Comparison of ENCODE assay signal across 8 cellular contexts in genomic region chr12:106956048-106956935, GRCh38. TPM values are rescaled to one million over a fixed set of nuclear protein-coding genes. Genes with fewer than 3 reads are reported as not detected.
DNase-seq lines count a peak whose midpoint lies in the region; ATAC-seq, FAIRE-seq and TF ChIP-seq lines count a peak whose summit lies in the region.

No MANE protein-coding gene starts in this region.

- no peaks in the 10 kb centered on the region; a peak in 1 of 5 replicates for H3K27me3 ChIP-seq in HepG2 (ENCODE audit: control insufficient read depth in 1 of 2, insufficient read depth in 2 of 2, low read length in 2 of 2)

- intact Hi-C loops in activated CD4-positive, alpha-beta T cell treated with anti-CD3 and anti-CD28 coated beads, Interleukin-2, amount 10 ng/mL, durations not matched to agents 24 days and 14 days (cut with micrococcal nuclease), result loop anchor here (1.0 to 5.0 kb wide), 2 partner anchors 31 to 654 kb away; partner anchors contain the start of genes MTERF2 and TCP11L2
- intact Hi-C loops in dendritic cell treated with granulocyte-macrophage colony-stimulating factor and Interleukin-4, amounts not matched to agents 40 ng/mL and 50 ng/mL, for 4 days (cut with micrococcal nuclease), result loop anchor here (10.0 kb wide), 1 partner anchor 139 kb away; the partner anchor contains the start of gene CRY1
- intact Hi-C loops in HepG2 (cut with micrococcal nuclease; ENCODE audit: unreplicated experiment), result loop anchor here (1.0 to 2.0 kb wide), 2 partner anchors 20 to 137 kb away; partner anchors contain the start of gene CRY1

- TF ChIP-seq CTCF in 22Rv1 (IDR thresholded peaks at IDR 0.05) (no peak; the same call in none of the 2 replicates), HepG2 (CRISPR knock-in tag; IDR thresholded peaks at IDR 0.05) (peak; percentile 34; the same call in 1 of the 2 replicates)

- CTCF ChIA-PET in HepG2 (lab: Yijun Ruan, JAX; ENCODE audit: low intra/inter-chr PET ratio, low total read pairs), result interaction anchor here (0.6 kb wide), 1 partner anchor 36 kb away, joined by 3 read pairs; no protein-coding TSS in a partner anchor

- TF ChIP-seq EP300 in HepG2 (IDR thresholded peaks at IDR 0.05; ENCODE audit: low read depth in 2 of 2, low read length in 2 of 2), result no peak
- TF ChIP-seq EP300 in HepG2 (CRISPR knock-in tag; IDR thresholded peaks at IDR 0.05; ENCODE audit: borderline replicate concordance), result no peak

- peaks cover 6% of the 10 kb centered on the region for H3K36me3 Mint-ChIP-seq in activated CD4-positive, alpha-beta T cell treated with anti-CD3 and anti-CD28 coated beads, Interleukin-2, amount 10 ng/mL, durations not matched to agents 24 days and 14 days (ENCODE audit: low read depth)
- peaks cover 16% of the 10 kb centered on the region for H3K36me3 Mint-ChIP-seq in dendritic cell treated with granulocyte-macrophage colony-stimulating factor and Interleukin-4, amounts not matched to agents 40 ng/mL and 50 ng/mL, for 4 days (ENCODE audit: low read depth)

- peak overlapping the region; percentile 97 for H3K27ac Mint-ChIP-seq in activated CD4-positive, alpha-beta T cell treated with anti-CD3 and anti-CD28 coated beads, Interleukin-2, amount 10 ng/mL, durations not matched to agents 24 days and 14 days
- peak overlapping the region; percentile 76 for H3K27ac Mint-ChIP-seq in dendritic cell treated with granulocyte-macrophage colony-stimulating factor and Interleukin-4, amounts not matched to agents 40 ng/mL and 50 ng/mL, for 4 days

- peak; percentile 81 to 85 for TF ChIP-seq POLR2A in HepG2 (IDR thresholded peaks at IDR 0.05; ENCODE audit: insufficient read depth in 1 of 2, low read depth in 2 of 2, low read length in 2 of 2)

- in situ Hi-C loops in HepG2 (cut with HindIII; ENCODE audit: extremely low pct_ligation_motif_present, low pct_unique_long_range_greater_than_20kb), result no loop called here

- peak overlapping the region; percentile 100 for H3K9ac ChIP-seq in HepG2 (ENCODE audit: insufficient read depth, low read depth, low read length)

- no peak for TF ChIP-seq RAD21 in HepG2 (CRISPR knock-in tag; IDR thresholded peaks at IDR 0.05)

- POLR2A ChIA-PET in HepG2 (lab: Yijun Ruan, JAX), result interaction anchor here (0.7 to 2.3 kb wide), 13 partner anchors 8 to 598 kb away, joined by 3 to 33 read pairs (median 7); partner anchors contain the start of genes CRY1, MTERF2 and POLR3B

- H4K20me1 ChIP-seq in HepG2 (ENCODE audit: insufficient read depth, low read length), result peaks cover 43% of the 10 kb centered on the region

- no peaks in the 10 kb centered on the region for H3K9me3 ChIP-seq in HepG2 (ENCODE audit: low read length)

- WGBS in HepG2 (ENCODE audit: low lambda C conversion rate), result 0% methylated on average over 11 of the region's 47 CpGs

- peak overlapping the region; percentile 88 for H3K4me2 ChIP-seq in HepG2 (ENCODE audit: low read depth, low read length)

- BruUV-seq in HepG2 (replicated peaks; lab: Mats Ljungman, UMichigan), result no TSS peak

- peaks cover 54% of the 10 kb centered on the region for H3K4me1 ChIP-seq in HepG2 (ENCODE audit: insufficient read depth, low read length)

- peak overlapping the region; percentile 56 for H3K27ac ChIP-seq in 22Rv1
- peak overlapping the region; percentile 97 for H3K27ac ChIP-seq in HepG2 (ENCODE audit: extremely low read length, insufficient read depth, low read length)

- no peak overlapping the region for H2AFZ ChIP-seq in HepG2 (ENCODE audit: low read length)

- peaks cover 11% of the 10 kb centered on the region for H3K27me3 Mint-ChIP-seq in activated CD4-positive, alpha-beta T cell treated with anti-CD3 and anti-CD28 coated beads, Interleukin-2, amount 10 ng/mL, durations not matched to agents 24 days and 14 days
- peaks cover 50% of the 10 kb centered on the region for H3K27me3 Mint-ChIP-seq in dendritic cell treated with granulocyte-macrophage colony-stimulating factor and Interleukin-4, amounts not matched to agents 40 ng/mL and 50 ng/mL, for 4 days

- peak; percentile 72 for DNase-seq in NCI-H345 (lab: John Stamatoyannopoulos, UW)
- DNase-seq in activated CD4-positive, alpha-beta T cell treated with anti-CD3 and anti-CD28 coated beads, Interleukin-2, amount 10 ng/mL, durations not matched to agents 24 days and 14 days, result peak; percentile 88
- DNase-seq in HepG2 (ENCODE audit: low spot score), result peak; percentile 87
- DNase-seq in stimulated activated CD4-positive, alpha-beta T cell treated with anti-CD3 and anti-CD28 coated beads, Interleukin-2, amount 100 ng/mL, for 24 hours, result peak; percentile 63 to 66

- peaks cover 29% of the 10 kb centered on the region for H3K4me1 Mint-ChIP-seq in activated CD4-positive, alpha-beta T cell treated with anti-CD3 and anti-CD28 coated beads, Interleukin-2, amount 10 ng/mL, durations not matched to agents 24 days and 14 days
- H3K4me1 Mint-ChIP-seq in dendritic cell treated with granulocyte-macrophage colony-stimulating factor and Interleukin-4, amounts not matched to agents 40 ng/mL and 50 ng/mL, for 4 days (ENCODE audit: low read depth), result peaks cover 5% of the 10 kb centered on the region

- H3K4me3 ChIP-seq in HepG2 (replicated peaks in 1 of 3; ENCODE audit: insufficient read depth in 1 of 3, low read depth in 2 of 3, low read length in 3 of 3), result peak overlapping the region; percentile 89 to 98 (median 96)

- H3K9me3 Mint-ChIP-seq in activated CD4-positive, alpha-beta T cell treated with anti-CD3 and anti-CD28 coated beads, Interleukin-2, amount 10 ng/mL, durations not matched to agents 24 days and 14 days, result peaks cover 4% of the 10 kb centered on the region
- no peaks in the 10 kb centered on the region for H3K9me3 Mint-ChIP-seq in dendritic cell treated with granulocyte-macrophage colony-stimulating factor and Interleukin-4, amounts not matched to agents 40 ng/mL and 50 ng/mL, for 4 days

- FAIRE-seq in HepG2 (lab: Jason Lieb, UNC), result peak; percentile 21

- ATAC-seq in GM18502 (IDR thresholded peaks at IDR 0.05; ENCODE audit: poor library complexity, unreplicated experiment), result peak; percentile 34
- ATAC-seq in HG03039 (IDR thresholded peaks at IDR 0.05; ENCODE audit: unreplicated experiment), result peak; percentile 33
- peak; percentile 70 for ATAC-seq in HepG2

- H3K79me2 ChIP-seq in HepG2 (ENCODE audit: insufficient read depth, low read length), result peaks cover 55% of the 10 kb centered on the region

- H3K4me3 Mint-ChIP-seq in activated CD4-positive, alpha-beta T cell treated with anti-CD3 and anti-CD28 coated beads, Interleukin-2, amount 10 ng/mL, durations not matched to agents 24 days and 14 days, result peak overlapping the region; percentile 97
- H3K4me3 Mint-ChIP-seq in dendritic cell treated with granulocyte-macrophage colony-stimulating factor and Interleukin-4, amounts not matched to agents 40 ng/mL and 50 ng/mL, for 4 days, result peak overlapping the region; percentile 94

- H3K36me3 ChIP-seq in HepG2 (replicated peaks in 1 of 2; ENCODE audit: control insufficient read depth in 1 of 2, insufficient read depth in 2 of 2, low read length in 2 of 2), result peaks cover 0 to 2% of the 10 kb centered on the region in 2 experiments; a peak in 1 of 5 replicates

RNA-seq across cellular contexts. Expression of gene TMEM263, which starts 0.6 kb away (rescaled TPM):
- 24.8 and 26.6 TPM in 2 replicates for total RNA-seq in activated CD4-positive, alpha-beta T cell treated with anti-CD3 and anti-CD28 coated beads, Interleukin-2, amount 10 ng/mL, durations not matched to agents 24 days and 14 days
- 58.6 and 73.7 TPM in 2 replicates for total RNA-seq in HepG2 (2016; rRNA removed; fragmentation: Illumina TruSeq; extraction: Trizol)
- 9.5 and 9.6 TPM in 2 replicates for total RNA-seq in HepG2 (2016; cell fraction: cytosol; rRNA removed; fragmentation: Illumina TruSeq; extraction: Trizol; ENCODE audit: low read depth)
- 64.2 and 75.9 TPM in 2 replicates for total RNA-seq in HepG2 (2016; cell fraction: insoluble cytoplasmic fraction; rRNA removed; fragmentation: Illumina TruSeq; extraction: Trizol)
- total RNA-seq in HepG2 (2016; cell fraction: membrane; rRNA removed; fragmentation: Illumina TruSeq; extraction: Trizol), result 34.4 and 35.4 TPM in 2 replicates
- 45.8 and 48.3 TPM in 2 replicates for total RNA-seq in HepG2 (2016; cell fraction: nucleus; rRNA removed; fragmentation: Illumina TruSeq; extraction: Trizol)
- 19.1 and 25.9 TPM in 2 replicates for polyA plus RNA-seq in HepG2 (2011; rRNA removed)
- polyA plus RNA-seq in HepG2 (2011; cell fraction: cytosol; rRNA removed), result 13.1 and 17.8 TPM in 2 replicates
- polyA plus RNA-seq in HepG2 (2011; cell fraction: nucleus; rRNA removed), result 18.4 and 19.9 TPM in 2 replicates
- 35.8 and 39.5 TPM in 2 replicates for polyA plus RNA-seq in HepG2 (2012)
- 4.8 and 5.7 TPM in 2 replicates for polyA plus RNA-seq in HepG2 (2016; cell fraction: cytosol; fragmentation: Illumina TruSeq; extraction: Trizol; ENCODE audit: low read depth)
- 71.3 and 74.5 TPM in 2 replicates for polyA plus RNA-seq in HepG2 (2016; cell fraction: insoluble cytoplasmic fraction; fragmentation: Illumina TruSeq; extraction: Trizol; ENCODE audit: low read depth)
- polyA plus RNA-seq in HepG2 (2016; cell fraction: membrane; fragmentation: Illumina TruSeq; extraction: Trizol; ENCODE audit: low read depth), result 18.7 and 19.8 TPM in 2 replicates
- polyA plus RNA-seq in HepG2 (2016; cell fraction: nucleus; fragmentation: Illumina TruSeq; extraction: Trizol; ENCODE audit: insufficient read depth, low read depth), result 48.5 and 51.5 TPM in 2 replicates
- polyA minus RNA-seq in HepG2 (2011; rRNA and poly(A)+ RNA removed; ENCODE audit: low replicate concordance), result 20.6 and 24.3 TPM in 2 replicates
- polyA minus RNA-seq in HepG2 (2011; cell fraction: cytosol; rRNA and poly(A)+ RNA removed), result 28.8 and 36.3 TPM in 2 replicates
- 75.8 and 103 TPM in 2 replicates for polyA minus RNA-seq in HepG2 (2011; cell fraction: nucleus; rRNA and poly(A)+ RNA removed)

RNA-seq across cellular contexts. Expression of gene MTERF2, which starts 30.7 kb away (rescaled TPM):
- total RNA-seq in activated CD4-positive, alpha-beta T cell treated with anti-CD3 and anti-CD28 coated beads, Interleukin-2, amount 10 ng/mL, durations not matched to agents 24 days and 14 days, result 3.1 and 4.3 TPM in 2 replicates
- 11.6 and 13.6 TPM in 2 replicates for total RNA-seq in HepG2 (2016; rRNA removed; fragmentation: Illumina TruSeq; extraction: Trizol)
- 3.6 and 3.8 TPM in 2 replicates for total RNA-seq in HepG2 (2016; cell fraction: cytosol; rRNA removed; fragmentation: Illumina TruSeq; extraction: Trizol; ENCODE audit: low read depth)
- 14.0 and 14.6 TPM in 2 replicates for total RNA-seq in HepG2 (2016; cell fraction: insoluble cytoplasmic fraction; rRNA removed; fragmentation: Illumina TruSeq; extraction: Trizol)
- total RNA-seq in HepG2 (2016; cell fraction: membrane; rRNA removed; fragmentation: Illumina TruSeq; extraction: Trizol), result 7.1 and 8.0 TPM in 2 replicates
- 13.6 and 17.6 TPM in 2 replicates for total RNA-seq in HepG2 (2016; cell fraction: nucleus; rRNA removed; fragmentation: Illumina TruSeq; extraction: Trizol)
- 8.0 and 9.9 TPM in 2 replicates for polyA plus RNA-seq in HepG2 (2011; rRNA removed)
- polyA plus RNA-seq in HepG2 (2011; cell fraction: cytosol; rRNA removed), result 2.4 and 3.5 TPM in 2 replicates
- 16.4 and 28.8 TPM in 2 replicates for polyA plus RNA-seq in HepG2 (2011; cell fraction: nucleus; rRNA removed)
- 11.8 and 14.4 TPM in 2 replicates for polyA plus RNA-seq in HepG2 (2012)
- 3.5 and 4.3 TPM in 2 replicates for polyA plus RNA-seq in HepG2 (2016; cell fraction: cytosol; fragmentation: Illumina TruSeq; extraction: Trizol; ENCODE audit: low read depth)
- polyA plus RNA-seq in HepG2 (2016; cell fraction: insoluble cytoplasmic fraction; fragmentation: Illumina TruSeq; extraction: Trizol; ENCODE audit: low read depth), result 16.5 and 20.1 TPM in 2 replicates
- 5.3 and 7.0 TPM in 2 replicates for polyA plus RNA-seq in HepG2 (2016; cell fraction: membrane; fragmentation: Illumina TruSeq; extraction: Trizol; ENCODE audit: low read depth)
- polyA plus RNA-seq in HepG2 (2016; cell fraction: nucleus; fragmentation: Illumina TruSeq; extraction: Trizol; ENCODE audit: insufficient read depth, low read depth), result 25.1 and 29.0 TPM in 2 replicates
- 3.7 and 4.5 TPM in 2 replicates for polyA minus RNA-seq in HepG2 (2011; rRNA and poly(A)+ RNA removed; ENCODE audit: low replicate concordance)
- 2.7 and 3.5 TPM in 2 replicates for polyA minus RNA-seq in HepG2 (2011; cell fraction: cytosol; rRNA and poly(A)+ RNA removed)
- 9.5 and 14.3 TPM in 2 replicates for polyA minus RNA-seq in HepG2 (2011; cell fraction: nucleus; rRNA and poly(A)+ RNA removed)

Comparison
In these comparisons a context has a peak if more than half of its experiments do, and no peak if none do; other contexts are left out.
1. Peak in every context shown above with its lines: DNase-seq, ATAC-seq, H3K4me3 ChIP-seq and H3K27ac ChIP-seq.